Comparison of ENCODE assay signal across 8 cellular contexts in the genomic region with DNA sequence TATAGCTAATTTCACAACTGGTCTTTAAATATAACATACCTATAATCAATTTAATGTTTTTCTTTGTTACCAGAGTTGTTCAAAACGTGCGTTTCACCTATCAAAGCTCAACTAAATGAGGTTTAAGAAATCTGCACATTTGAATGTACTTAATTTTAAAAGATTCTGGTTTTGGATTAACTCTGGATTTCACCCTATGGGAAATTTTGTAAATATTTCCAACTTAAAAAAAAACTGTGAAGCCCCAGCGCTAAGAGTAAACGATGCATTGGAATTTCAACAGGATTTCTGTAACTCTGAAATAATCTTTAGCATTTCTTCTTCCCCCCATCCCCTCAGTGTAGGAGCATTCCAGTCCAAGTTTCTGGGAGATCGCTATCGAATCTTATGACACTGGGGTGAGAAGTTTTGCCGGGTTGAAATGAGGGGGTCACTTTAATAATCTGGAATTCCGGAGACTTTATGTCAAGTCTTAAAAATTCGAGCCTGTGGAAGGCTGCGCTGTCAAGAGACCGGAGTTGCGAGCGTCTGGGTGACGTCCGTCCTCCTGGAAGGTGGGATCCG. TPM values are rescaled to one million over a fixed set of nuclear protein-coding genes. Genes with fewer than 3 reads are reported as not detected.
A peak's percentile ranks its signal among the peaks of the same experiment; 100 is the strongest.
DNase-seq lines count a peak whose midpoint lies in the region; ATAC-seq and TF ChIP-seq lines count a peak whose summit lies in the region.

No MANE protein-coding gene starts in this region.

- 4 to 8% (median 6%) methylated on average over 11 to 16 of the region's 16 CpGs for WGBS in heart left ventricle, 4 donors
- 2% methylated on average over 8 of the region's 16 CpGs for WGBS in mesenchymal stem cell

- TF ChIP-seq POLR2A in heart left ventricle (IDR thresholded peaks at IDR 0.05) = no peak

- POLR2A ChIA-PET in MCF 10A (lab: Yijun Ruan, JAX) = interaction anchor here (0.6 to 5.8 kb wide), 13 partner anchors 11 to 414 kb away, joined by 3 to 65 read pairs (median 5); no protein-coding TSS in a partner anchor
- POLR2A ChIA-PET in HEK293T (lab: Yijun Ruan, JAX) = interaction anchor here (0.9 to 1.5 kb wide), 3 partner anchors 12 to 39 kb away, joined by 3 to 4 read pairs (median 4); no protein-coding TSS in a partner anchor

- TSS peak; percentile 74 for BruUV-seq in MCF 10A (replicated peaks; lab: Mats Ljungman, UMichigan)

- DNase-seq in heart left ventricle (no peak), left cardiac atrium (no peak), MCF 10A (ENCODE audit: unreplicated experiment) (no peak), mesenchymal stem cell (no peak), upper lobe of right lung (no peak), HEK293T (ENCODE audit: extremely low spot score) (no peak)

- H2AK5ac ChIP-seq in mesenchymal stem cell (ENCODE audit: low read length, severe bottlenecking) = no peak overlapping the region

- H3K27ac Mint-ChIP-seq in MCF 10A (ENCODE audit: low read depth, unreplicated experiment) = peak overlapping the region; percentile 82

- H4K91ac ChIP-seq in mesenchymal stem cell (ENCODE audit: low read length) = no peak overlapping the region

- peak overlapping the region in 1 of 2 experiments; percentile 94 for H2BK12ac ChIP-seq in mesenchymal stem cell (ENCODE audit: low read length in 2 of 2)

- H3K27ac ChIP-seq in heart left ventricle (peak overlapping the region; percentile 93 to 99 (median 96)), mesenchymal stem cell (ENCODE audit: low read length, poor library complexity, severe bottlenecking) (peak overlapping the region; percentile 59), upper lobe of right lung (peak overlapping the region; percentile 93)

- H3K18ac ChIP-seq in mesenchymal stem cell (ENCODE audit: low read depth in 1 of 2, low read length in 2 of 2) = peak overlapping the region; percentile 96 to 97

- H3K27me3 Mint-ChIP-seq in MCF 10A (ENCODE audit: insufficient read depth, unreplicated experiment) = no peaks in the 10 kb centered on the region

- H3K27me3 ChIP-seq in heart left ventricle (no peaks in the 10 kb centered on the region), mesenchymal stem cell (ENCODE audit: control insufficient read depth in 1 of 2, insufficient read depth in 1 of 2, low read length in 2 of 2) (no peaks in the 10 kb centered on the region), upper lobe of right lung (no peaks in the 10 kb centered on the region)

- H2BK5ac ChIP-seq in mesenchymal stem cell (ENCODE audit: low read depth, low read length, poor library complexity, severe bottlenecking) = no peak overlapping the region

- CTCF ChIA-PET in MCF 10A (lab: Yijun Ruan, JAX) = interaction anchor here (0.5 to 9.9 kb wide), 11 partner anchors 10 to 384 kb away, joined by 3 to 117 read pairs (median 6); no protein-coding TSS in a partner anchor
- CTCF ChIA-PET in HEK293T (lab: Yijun Ruan, JAX) = no interaction called here

- peaks cover 7% of the 10 kb centered on the region for H3K79me1 ChIP-seq in mesenchymal stem cell (replicated peaks; ENCODE audit: low read length, poor library complexity, severe bottlenecking)

- TF ChIP-seq CTCF in heart left ventricle (IDR thresholded peaks at IDR 0.05) = no peak
- no peak for TF ChIP-seq CTCF in MCF 10A (IDR thresholded peaks at IDR 0.05; ENCODE audit: unreplicated experiment)
- no peak for TF ChIP-seq CTCF in upper lobe of right lung (IDR thresholded peaks at IDR 0.05)

- peak overlapping the region in 1 of 2 experiments; percentile 93 for H3K14ac ChIP-seq in mesenchymal stem cell (ENCODE audit: low read length in 2 of 2)

- H3K36me3 ChIP-seq in heart left ventricle = no peaks in the 10 kb centered on the region
- no peaks in the 10 kb centered on the region for H3K36me3 ChIP-seq in mesenchymal stem cell (ENCODE audit: control insufficient read depth in 1 of 2, insufficient read depth in 2 of 2, low read depth in 1 of 2, low read length in 2 of 2)
- H3K36me3 ChIP-seq in upper lobe of right lung = no peaks in the 10 kb centered on the region

- H4K8ac ChIP-seq in mesenchymal stem cell (ENCODE audit: low read length) = peak overlapping the region; percentile 79

- no peaks in the 10 kb centered on the region for H3K9me3 Mint-ChIP-seq in MCF 10A (ENCODE audit: unreplicated experiment)

- peak overlapping the region; percentile 64 for H2BK15ac ChIP-seq in mesenchymal stem cell (ENCODE audit: low read depth, poor library complexity, severe bottlenecking)

- no peak overlapping the region for H3K23ac ChIP-seq in mesenchymal stem cell (ENCODE audit: low read length in 2 of 2)

- H3K4me3 ChIP-seq in heart left ventricle (peak overlapping the region; percentile 79 to 98 (median 91)), mesenchymal stem cell (ENCODE audit: insufficient read depth in 1 of 2, low read depth in 1 of 2, low read length in 2 of 2) (peak overlapping the region; percentile 90 to 99), upper lobe of right lung (peak overlapping the region; percentile 99)

- peak overlapping the region; percentile 54 to 73 for H3K4ac ChIP-seq in mesenchymal stem cell (ENCODE audit: low read depth in 1 of 2, low read length in 2 of 2)

- peak overlapping the region; percentile 97 for H3K4me2 ChIP-seq in mesenchymal stem cell (ENCODE audit: low read length, poor library complexity, severe bottlenecking)

- H2AFZ ChIP-seq in mesenchymal stem cell (ENCODE audit: low read depth, low read length) = peak overlapping the region; percentile 91

- H3K9ac ChIP-seq in mesenchymal stem cell (ENCODE audit: low read length) = peak overlapping the region; percentile 92

- peak overlapping the region; percentile 81 for H2BK120ac ChIP-seq in mesenchymal stem cell (ENCODE audit: low read depth, low read length)

- ATAC-seq in heart left ventricle = no peak
- ATAC-seq in left cardiac atrium = no peak
- ATAC-seq in upper lobe of right lung = no peak
- no peak for ATAC-seq in HG02938 (IDR thresholded peaks at IDR 0.05; ENCODE audit: unreplicated experiment)
- ATAC-seq in GM21515 (IDR thresholded peaks at IDR 0.05; ENCODE audit: unreplicated experiment) = no peak

- peaks cover 1% of the 10 kb centered on the region for H3K4me1 Mint-ChIP-seq in MCF 10A (ENCODE audit: insufficient read depth, unreplicated experiment)

- H3K9me3 ChIP-seq in heart left ventricle = peaks cover 0 to 6% (median 0%) of the 10 kb centered on the region in 12 donors
- no peaks in the 10 kb centered on the region for H3K9me3 ChIP-seq in mesenchymal stem cell (ENCODE audit: control insufficient read depth, low read length)
- H3K9me3 ChIP-seq in upper lobe of right lung = no peaks in the 10 kb centered on the region

- intact Hi-C loops in heart left ventricle (cut with DNase I) (loop anchor here in 5 of 10 donors (1.0 to 10.0 kb wide), 5 partner anchors 59 to 380 kb away; no protein-coding TSS in a partner anchor), left cardiac atrium (cut with DNase I) (no loop called here), MCF 10A (cut with micrococcal nuclease) (loop anchor here (5.0 kb wide), 3 partner anchors 41 to 239 kb away; no protein-coding TSS in a partner anchor), upper lobe of right lung (cut with DNase I) (no loop called here)

- H3K4me3 Mint-ChIP-seq in MCF 10A (ENCODE audit: unreplicated experiment) = peak overlapping the region; percentile 91

- H3K36me3 Mint-ChIP-seq in MCF 10A (ENCODE audit: insufficient read depth, unreplicated experiment) = peaks cover 6% of the 10 kb centered on the region

- H3K4me1 ChIP-seq in heart left ventricle (peaks cover 0 to 29% (median 17%) of the 10 kb centered on the region in 12 donors), mesenchymal stem cell (ENCODE audit: control insufficient read depth, insufficient read depth, low read depth, low read length) (peaks cover under 1% of the 10 kb centered on the region), upper lobe of right lung (peaks cover 11% of the 10 kb centered on the region)

TF ChIP-seq in HEK293T, 16 proteins besides CTCF, POLR2A, EP300 and RAD21:
- TF ChIP-seq HDGF (IDR thresholded peaks at IDR 0.05; ENCODE audit: borderline replicate concordance) = no peak
- TF ChIP-seq FOXM1 (IDR thresholded peaks at IDR 0.05; ENCODE audit: borderline replicate concordance) = no peak
- no peak for TF ChIP-seq FOXK2 (IDR thresholded peaks at IDR 0.05)
- TF ChIP-seq SP1 (IDR thresholded peaks at IDR 0.05) = no peak
- TF ChIP-seq NFRKB (IDR thresholded peaks at IDR 0.05) = no peak
TF ChIP-seq in HEK293T: peak in this region for 0.

RNA-seq across cellular contexts. Expression of gene MAP3K4, which starts 0.6 kb away (rescaled TPM):
- total RNA-seq in heart left ventricle (10 to 100 TPM; 18.3 to 39.1 (median 29.2) TPM), left cardiac atrium (10 to 100 TPM; 30.2 to 33.5 TPM), MCF 10A (2022) (30.9 and 38.7 TPM in 2 replicates), upper lobe of right lung (47.7 TPM)
- 10 to 100 TPM in 1 of 2 donors, 1 to 10 TPM in 1; 9.2 to 16.2 TPM for polyA plus RNA-seq in heart left ventricle
- polyA plus RNA-seq in mesenchymal stem cell (2013, experiment 1 of 2) = 10.3 TPM
- 8.7 TPM for polyA plus RNA-seq in mesenchymal stem cell (2013, experiment 2 of 2)
